Comparison of ENCODE assay signal across 14 cellular contexts in the genomic region with DNA sequence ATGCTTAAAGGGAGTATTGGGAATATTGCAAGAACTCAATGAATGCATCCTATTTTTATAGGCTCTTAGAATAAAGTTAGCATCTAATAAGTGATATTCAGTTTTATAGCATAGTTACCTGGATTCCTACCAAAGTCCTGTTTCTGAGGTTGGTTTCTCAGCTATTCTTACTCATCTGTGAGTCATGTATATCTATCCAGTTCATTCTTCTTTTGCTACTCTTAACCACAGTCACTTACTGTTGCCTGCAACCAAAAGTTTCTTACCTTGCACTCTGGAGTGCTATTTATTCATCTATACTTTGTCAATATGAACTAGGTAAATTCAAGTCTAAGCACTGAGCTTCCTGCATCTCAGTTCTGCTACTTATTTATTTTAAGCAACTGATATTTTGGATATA.
A peak's percentile ranks its signal among the peaks of the same experiment; 100 is the strongest.
DNase-seq lines count a peak whose midpoint lies in the region; ATAC-seq and TF ChIP-seq lines count a peak whose summit lies in the region.
"Had no signal": no experiment of that assay in that cellular context is flagged by ENCODE, and none has a peak within 500 bp of the region (broad histone marks: within the 10 kb centered on the region; RNA-seq: fewer than 3 reads in every experiment).

No MANE protein-coding gene starts in this region.

- no peaks in the 10 kb centered on the region for H3K36me3 ChIP-seq in heart right ventricle
- H3K36me3 ChIP-seq: thyroid gland had no signal

- TF ChIP-seq CTCF in astrocyte of the cerebellum (IDR thresholded peaks at IDR 0.05; ENCODE audit: low read depth, low read length, missing control alignments) (no peak), progenitor cell of endocrine pancreas (IDR thresholded peaks at IDR 0.05; ENCODE audit: unreplicated experiment) (no peak), heart right ventricle (IDR thresholded peaks at IDR 0.05) (no peak)

- no peak overlapping the region for H3K27ac ChIP-seq in heart right ventricle
- H3K27ac ChIP-seq: PC-9, thyroid gland had no signal

- H3K4me3 Mint-ChIP-seq in activated naive CD4-positive, alpha-beta T cell treated with anti-CD3 and anti-CD28 coated beads, Interleukin-2, amount 10 ng/mL, durations not matched to agents 7 days and 5 days, result no peak overlapping the region
- H3K4me3 Mint-ChIP-seq in progenitor cell of endocrine pancreas (ENCODE audit: low read depth), result no peak overlapping the region

- H3K36me3 Mint-ChIP-seq in activated naive CD4-positive, alpha-beta T cell treated with anti-CD3 and anti-CD28 coated beads, Interleukin-2, amount 50 U/mL, for 72 hours, result peaks cover 0 to 4% of the 10 kb centered on the region in 2 donors
- no peaks in the 10 kb centered on the region for H3K36me3 Mint-ChIP-seq in activated naive CD4-positive, alpha-beta T cell treated with anti-CD3 and anti-CD28 coated beads, Interleukin-2, amount 10 ng/mL, durations not matched to agents 7 days and 5 days
- no peaks in the 10 kb centered on the region for H3K36me3 Mint-ChIP-seq in progenitor cell of endocrine pancreas (ENCODE audit: insufficient read depth)

- in situ Hi-C loops in astrocyte of the cerebellum (cut with HindIII; ENCODE audit: low sequenced_read_pairs), result no loop called here

- CTCF ChIA-PET in activated naive CD4-positive, alpha-beta T cell treated with anti-CD3 and anti-CD28 coated beads, Interleukin-2, amount 10 ng/mL, durations not matched to agents 7 days and 5 days (lab: Charles Lee), result no interaction called here

- H3K9me3 Mint-ChIP-seq in activated naive CD4-positive, alpha-beta T cell treated with anti-CD3 and anti-CD28 coated beads, Interleukin-2, amount 50 U/mL, for 72 hours, result peaks cover 6 to 10% of the 10 kb centered on the region in 2 donors
- peaks cover 2% of the 10 kb centered on the region for H3K9me3 Mint-ChIP-seq in activated naive CD4-positive, alpha-beta T cell treated with anti-CD3 and anti-CD28 coated beads, Interleukin-2, amount 10 ng/mL, durations not matched to agents 7 days and 5 days
- H3K9me3 Mint-ChIP-seq in progenitor cell of endocrine pancreas (ENCODE audit: low read depth), result peaks cover 6% of the 10 kb centered on the region

- no peaks in the 10 kb centered on the region for H3K4me1 Mint-ChIP-seq in activated naive CD4-positive, alpha-beta T cell treated with anti-CD3 and anti-CD28 coated beads, Interleukin-2, amount 10 ng/mL, durations not matched to agents 7 days and 5 days
- H3K4me1 Mint-ChIP-seq in progenitor cell of endocrine pancreas (ENCODE audit: low read depth), result peaks cover 10% of the 10 kb centered on the region

- no peaks in the 10 kb centered on the region for H3K9me3 ChIP-seq in heart right ventricle
- H3K9me3 ChIP-seq: mucosa of descending colon, thyroid gland had no signal

- no peaks in the 10 kb centered on the region for H3K27me3 ChIP-seq in heart right ventricle
- H3K27me3 ChIP-seq: thyroid gland had no signal

- intact Hi-C loops in heart right ventricle (cut with DNase I), result no loop called here

- H3K27me3 Mint-ChIP-seq in activated naive CD4-positive, alpha-beta T cell treated with anti-CD3 and anti-CD28 coated beads, Interleukin-2, amount 10 ng/mL, durations not matched to agents 7 days and 5 days, result no peaks in the 10 kb centered on the region
- peaks cover 3% of the 10 kb centered on the region for H3K27me3 Mint-ChIP-seq in progenitor cell of endocrine pancreas

- peaks cover 0 to 5% (median 0%) of the 10 kb centered on the region in 9 donors for H3K4me1 ChIP-seq in heart right ventricle
- H3K4me1 ChIP-seq: thyroid gland had no signal

- no peak overlapping the region for H3K27ac Mint-ChIP-seq in activated naive CD4-positive, alpha-beta T cell treated with anti-CD3 and anti-CD28 coated beads, Interleukin-2, amount 50 U/mL, for 72 hours
- H3K27ac Mint-ChIP-seq in activated naive CD4-positive, alpha-beta T cell treated with anti-CD3 and anti-CD28 coated beads, Interleukin-2, amount 10 ng/mL, durations not matched to agents 7 days and 5 days, result no peak overlapping the region
- H3K27ac Mint-ChIP-seq in progenitor cell of endocrine pancreas, result no peak overlapping the region

- peak; percentile 48 to 67 for ATAC-seq in activated naive CD4-positive, alpha-beta T cell treated with anti-CD3 and anti-CD28 coated beads, Interleukin-2, amount 50 U/mL, for 72 hours
- ATAC-seq in HG03457 (IDR thresholded peaks at IDR 0.05; ENCODE audit: unreplicated experiment), result peak; percentile 63
- ATAC-seq in heart right ventricle, result no peak
- no peak for ATAC-seq in GM19324 (IDR thresholded peaks at IDR 0.05; ENCODE audit: low FRiP score, unreplicated experiment)
- ATAC-seq: mucosa of descending colon had no signal

- H3K4me3 ChIP-seq in astrocyte of the cerebellum (ENCODE audit: low read depth, low read length) (no peak overlapping the region), heart right ventricle (no peak overlapping the region)
- H3K4me3 ChIP-seq: mucosa of descending colon, PC-9, thyroid gland had no signal

- no peak for DNase-seq in activated naive CD4-positive, alpha-beta T cell treated with anti-CD3 and anti-CD28 coated beads, Interleukin-2, amount 50 U/mL, for 72 hours (ENCODE audit: low spot score in 2 of 2)
- no peak for DNase-seq in activated naive CD4-positive, alpha-beta T cell treated with anti-CD3 and anti-CD28 coated beads, Interleukin-2, amount 10 ng/mL, durations not matched to agents 7 days and 5 days
- DNase-seq in astrocyte of the cerebellum (ENCODE audit: low read depth) (peak; percentile 53), stromal cell of bone marrow (ENCODE audit: low read depth) (peak; percentile 12), progenitor cell of endocrine pancreas (ENCODE audit: low spot score, unreplicated experiment) (no peak), heart right ventricle (no peak)
- DNase-seq: activated CD4-positive, alpha-beta T cell treated with anti-CD3 and anti-CD28 coated beads for 48 hours; activated T-cell treated with anti-CD3 and anti-CD28 coated beads, Interleukin-2, amount 50 U/mL, for 48 hours; mucosa of descending colon; NCI-H446 treated with DMSO at 0.1 percent for 48 hours; PC-9; thyroid gland had no signal

Comparison
In these comparisons a context has a peak if more than half of its experiments do, and no peak if none do; other contexts are left out.
1. ATAC-seq: peak in activated naive CD4-positive, alpha-beta T cell treated with anti-CD3 and anti-CD28 coated beads, Interleukin-2, amount 50 U/mL, for 72 hours (2 of 2) and HG03457 (single experiment); none in heart right ventricle (0 of 8) and GM19324 (single experiment).
2. DNase-seq: peak in astrocyte of the cerebellum (single experiment) and stromal cell of bone marrow (single experiment); none in activated naive CD4-positive, alpha-beta T cell treated with anti-CD3 and anti-CD28 coated beads, Interleukin-2, amount 50 U/mL, for 72 hours (0 of 2), activated naive CD4-positive, alpha-beta T cell treated with anti-CD3 and anti-CD28 coated beads, Interleukin-2, amount 10 ng/mL, durations not matched to agents 7 days and 5 days (single experiment), progenitor cell of endocrine pancreas (single experiment) and heart right ventricle (0 of 2).